7 cellular contexts compared by ENCODE assay signal in the genomic region with DNA sequence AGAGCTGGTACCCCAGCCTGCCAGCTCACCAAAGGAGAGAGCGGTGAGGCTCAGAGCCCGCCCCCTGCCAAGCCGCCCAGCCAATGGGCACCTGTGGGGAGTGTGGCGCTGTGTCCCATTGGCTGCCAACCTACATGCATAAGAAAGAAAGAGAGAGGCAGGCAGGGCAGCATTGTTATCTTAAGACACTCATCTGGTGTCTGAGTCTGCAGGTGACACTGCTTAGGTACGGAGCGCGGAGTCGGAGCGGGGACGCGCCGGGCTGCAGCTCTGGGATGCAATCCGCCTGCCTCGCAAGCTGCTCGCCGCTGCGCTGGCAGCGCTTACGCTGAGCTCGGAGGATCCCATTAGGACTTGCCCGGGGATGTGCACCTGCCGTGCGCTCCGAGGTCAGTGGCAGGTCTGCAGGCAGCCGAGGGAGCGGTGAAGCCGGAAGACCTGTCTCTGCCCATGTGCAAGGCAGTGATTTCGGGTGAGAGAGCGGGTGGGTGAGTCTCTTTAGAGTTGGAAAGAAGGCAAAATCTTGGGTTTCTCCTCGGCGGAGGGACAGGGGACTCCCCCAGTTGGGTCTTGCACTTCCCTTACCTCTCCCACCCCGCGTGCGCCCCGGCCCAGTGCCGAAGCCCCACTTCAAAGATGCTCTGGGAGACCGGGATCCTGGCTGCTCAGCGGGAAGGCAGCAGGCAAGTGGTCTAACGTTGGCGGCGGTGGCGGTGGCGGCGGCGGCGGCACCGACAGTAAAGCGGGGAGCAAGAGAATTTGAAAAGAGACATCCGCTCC. TPM values are rescaled to one million over a fixed set of nuclear protein-coding genes. Genes with fewer than 3 reads are reported as not detected.
A peak's percentile ranks its signal among the peaks of the same experiment; 100 is the strongest.
DNase-seq lines count a peak whose midpoint lies in the region; ATAC-seq and TF ChIP-seq lines count a peak whose summit lies in the region.

A gene with protein sequence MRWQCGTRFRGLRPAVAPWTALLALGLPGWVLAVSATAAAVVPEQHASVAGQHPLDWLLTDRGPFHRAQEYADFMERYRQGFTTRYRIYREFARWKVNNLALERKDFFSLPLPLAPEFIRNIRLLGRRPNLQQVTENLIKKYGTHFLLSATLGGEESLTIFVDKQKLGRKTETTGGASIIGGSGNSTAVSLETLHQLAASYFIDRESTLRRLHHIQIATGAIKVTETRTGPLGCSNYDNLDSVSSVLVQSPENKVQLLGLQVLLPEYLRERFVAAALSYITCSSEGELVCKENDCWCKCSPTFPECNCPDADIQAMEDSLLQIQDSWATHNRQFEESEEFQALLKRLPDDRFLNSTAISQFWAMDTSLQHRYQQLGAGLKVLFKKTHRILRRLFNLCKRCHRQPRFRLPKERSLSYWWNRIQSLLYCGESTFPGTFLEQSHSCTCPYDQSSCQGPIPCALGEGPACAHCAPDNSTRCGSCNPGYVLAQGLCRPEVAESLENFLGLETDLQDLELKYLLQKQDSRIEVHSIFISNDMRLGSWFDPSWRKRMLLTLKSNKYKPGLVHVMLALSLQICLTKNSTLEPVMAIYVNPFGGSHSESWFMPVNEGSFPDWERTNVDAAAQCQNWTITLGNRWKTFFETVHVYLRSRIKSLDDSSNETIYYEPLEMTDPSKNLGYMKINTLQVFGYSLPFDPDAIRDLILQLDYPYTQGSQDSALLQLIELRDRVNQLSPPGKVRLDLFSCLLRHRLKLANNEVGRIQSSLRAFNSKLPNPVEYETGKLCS (plus strand): TSS at position 203 of the 780 bp plus-strand sequence. CDS start 58,919 bp downstream, outside the sequence.

- intact Hi-C loops in left ventricle myocardium superior (cut with micrococcal nuclease): no loop called here

- H3K4me3 ChIP-seq in retinal pigment epithelial cell (ENCODE audit: low read length): peak within 1 kb of the TSS; percentile 58

- H3K27ac ChIP-seq in VCaP: peak within 1 kb of the TSS; percentile 13; the same call in 1 of the 2 replicates

- DNase-seq in HT1080 (ENCODE audit: low read depth) (peak; percentile 44), left ventricle myocardium superior (peak; percentile 70), retinal pigment epithelial cell (ENCODE audit: low read depth) (no peak), OCI-M2 (lab: John Stamatoyannopoulos, UW; ENCODE audit: unreplicated experiment) (no peak)
- DNase-seq in stimulated activated naive CD4-positive, alpha-beta T cell (lab: John Stamatoyannopoulos, UW): no peak

- ATAC-seq in GM19025 (IDR thresholded peaks at IDR 0.05; ENCODE audit: low read depth, unreplicated experiment) (peak; percentile 76), left ventricle myocardium superior (peak; percentile 98)

- TF ChIP-seq CTCF in VCaP (conservative IDR thresholded peaks at IDR 0.05): no peak
- TF ChIP-seq CTCF in retinal pigment epithelial cell (conservative IDR thresholded peaks at IDR 0.05; ENCODE audit: low read depth, low read length): no peak

RNA-seq across cellular contexts. Expression of the gene that starts here (rescaled TPM):
- total RNA-seq in HT1080 (2014; rRNA removed; shearing (Covaris generic)): 0.03 and 0.63 TPM in 2 replicates
- polyA plus RNA-seq in HT1080 (2015; cell fraction: cytosol; rRNA removed): 0.06 and 0.10 TPM in 2 replicates
- 0.12 and 0.31 TPM in 2 replicates for polyA plus RNA-seq in HT1080 (2015; cell fraction: nucleus; rRNA removed)
- 0.55 TPM for total RNA-seq in left ventricle myocardium superior

Comparison
In these comparisons a context has a peak if more than half of its experiments do, and no peak if none do; other contexts are left out.
1. Peak in DNase-seq in HT1080; RNA of the gene not detected or under 1 TPM.
2. Peak in DNase-seq and ATAC-seq in left ventricle myocardium superior; RNA of the gene not detected or under 1 TPM.